In the genomic region with DNA sequence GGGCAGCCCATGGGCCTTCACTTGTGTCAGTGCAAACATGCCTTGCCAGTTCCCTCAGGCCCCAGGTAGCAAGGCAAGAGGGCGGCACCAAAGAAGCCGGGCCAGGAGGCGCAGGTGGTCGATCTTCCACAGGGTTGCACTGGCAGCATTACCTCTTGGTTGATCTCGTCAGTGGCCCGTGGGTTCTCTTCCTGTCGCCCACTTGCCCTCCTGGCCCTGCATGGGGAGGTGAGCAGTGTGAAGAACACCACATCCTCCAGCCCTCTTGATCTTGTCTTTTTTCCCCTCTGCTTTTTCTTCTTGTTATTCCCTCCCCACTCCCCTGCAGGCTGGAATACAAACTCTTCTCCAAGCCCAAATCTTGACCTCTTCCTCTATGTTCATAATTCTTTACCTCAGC, we compare ENCODE assay signal across 1 cellular context.
TF ChIP-seq lines count a peak whose summit lies in the region.

No MANE protein-coding gene starts in this region.

TF ChIP-seq in IMR-90, 13 proteins besides CTCF, POLR2A, EP300 and RAD21:
- TF ChIP-seq RCOR1 (IDR thresholded peaks at IDR 0.05; ENCODE audit: insufficient replicate concordance, low read length): no peak
- TF ChIP-seq RFX5 (IDR thresholded peaks at IDR 0.05; ENCODE audit: low read depth, low read length): no peak
- TF ChIP-seq CHD1 (IDR thresholded peaks at IDR 0.05; ENCODE audit: low read depth, low read length): no peak
- TF ChIP-seq, protein P1, sequence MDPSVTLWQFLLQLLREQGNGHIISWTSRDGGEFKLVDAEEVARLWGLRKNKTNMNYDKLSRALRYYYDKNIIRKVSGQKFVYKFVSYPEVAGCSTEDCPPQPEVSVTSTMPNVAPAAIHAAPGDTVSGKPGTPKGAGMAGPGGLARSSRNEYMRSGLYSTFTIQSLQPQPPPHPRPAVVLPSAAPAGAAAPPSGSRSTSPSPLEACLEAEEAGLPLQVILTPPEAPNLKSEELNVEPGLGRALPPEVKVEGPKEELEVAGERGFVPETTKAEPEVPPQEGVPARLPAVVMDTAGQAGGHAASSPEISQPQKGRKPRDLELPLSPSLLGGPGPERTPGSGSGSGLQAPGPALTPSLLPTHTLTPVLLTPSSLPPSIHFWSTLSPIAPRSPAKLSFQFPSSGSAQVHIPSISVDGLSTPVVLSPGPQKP (IDR thresholded peaks at IDR 0.05; ENCODE audit: borderline replicate concordance, low read depth, low read length): no peak
- TF ChIP-seq BHLHE40 (IDR thresholded peaks at IDR 0.05; ENCODE audit: low read depth, low read length): no peak
- TF ChIP-seq SMC3 (IDR thresholded peaks at IDR 0.05; ENCODE audit: low read depth, low read length): no peak
- TF ChIP-seq NFE2L2 (IDR thresholded peaks at IDR 0.05; ENCODE audit: low read depth, low read length): no peak
- TF ChIP-seq MXI1 (IDR thresholded peaks at IDR 0.05; ENCODE audit: borderline replicate concordance, low read depth, low read length): no peak
- no peak for TF ChIP-seq FOS (IDR thresholded peaks at IDR 0.05; ENCODE audit: low read depth, low read length)
- no peak for TF ChIP-seq USF2 (IDR thresholded peaks at IDR 0.05; ENCODE audit: low read depth, low read length)
